ENCODE assay signal across 12 cellular contexts in genomic region chr3:183844606-183845005, GRCh38. TPM values are rescaled to one million over a fixed set of nuclear protein-coding genes. Genes with fewer than 3 reads are reported as not detected.
DNase-seq lines count a peak whose midpoint lies in the region; ATAC-seq and TF ChIP-seq lines count a peak whose summit lies in the region.
"Had no signal": no experiment of that assay in that cellular context is flagged by ENCODE, and none has a peak within 500 bp of the region (broad histone marks: within the 10 kb centered on the region; RNA-seq: fewer than 3 reads in every experiment).

No MANE protein-coding gene starts in this region.

- no peak overlapping the region for H3K4me3 ChIP-seq in skeletal muscle satellite cell (ENCODE audit: low read length)
- no peak overlapping the region for H3K4me3 ChIP-seq in CD8-positive, alpha-beta T cell (ENCODE audit: low read depth, low read length)
- H3K4me3 ChIP-seq: BLaER1, esophagus muscularis mucosa, skin epidermis had no signal

- CTCF ChIA-PET in activated CD4-positive, alpha-beta T cell treated with anti-CD3 and anti-CD28 coated beads for 36 hours (lab: Charles Lee) = interaction anchor here (0.5 to 1.6 kb wide), 3 partner anchors 8 to 81 kb away, joined by 3 to 5 read pairs (median 3); no protein-coding TSS in a partner anchor
- CTCF ChIA-PET in CD8-positive, alpha-beta T cell (lab: Charles Lee) = interaction anchor here (0.8 kb wide), 1 partner anchor 51 kb away, joined by 4 read pairs; no protein-coding TSS in a partner anchor

- no peaks in the 10 kb centered on the region for H3K9me3 ChIP-seq in skeletal muscle satellite cell (replicated peaks; ENCODE audit: low read length)
- H3K9me3 ChIP-seq in CD8-positive, alpha-beta T cell (ENCODE audit: low read length) = no peaks in the 10 kb centered on the region
- H3K9me3 ChIP-seq: BLaER1, esophagus muscularis mucosa had no signal

- intact Hi-C loops in activated CD4-positive, alpha-beta T cell treated with anti-CD3 and anti-CD28 coated beads for 36 hours (cut with DNase I, micrococcal nuclease) = no loop called here
- intact Hi-C loops in CD8-positive, alpha-beta T cell (cut with DNase I, micrococcal nuclease) = no loop called here

- peaks cover 11% of the 10 kb centered on the region for H3K4me1 Mint-ChIP-seq in activated CD4-positive, alpha-beta T cell treated with anti-CD3 and anti-CD28 coated beads for 36 hours
- no peaks in the 10 kb centered on the region for H3K4me1 Mint-ChIP-seq in CD8-positive, alpha-beta T cell (ENCODE audit: low read depth)

- peak; percentile 72 for ATAC-seq in activated CD4-positive, alpha-beta T cell treated with anti-CD3 and anti-CD28 coated beads for 36 hours
- no peak for ATAC-seq in CD8-positive, alpha-beta T cell

- H3K9ac ChIP-seq in skeletal muscle satellite cell (ENCODE audit: low read depth, low read length) = no peak overlapping the region
- H3K9ac ChIP-seq: BLaER1 had no signal

- H3K27me3 Mint-ChIP-seq in activated CD4-positive, alpha-beta T cell treated with anti-CD3 and anti-CD28 coated beads for 36 hours = no peaks in the 10 kb centered on the region
- H3K27me3 Mint-ChIP-seq in CD8-positive, alpha-beta T cell (ENCODE audit: low read depth) = no peaks in the 10 kb centered on the region

- DNase-seq in activated CD4-positive, alpha-beta T cell treated with anti-CD3 and anti-CD28 coated beads for 36 hours = no peak
- DNase-seq in activated CD4-positive, alpha-beta T cell treated with anti-CD3 and anti-CD28 coated beads, Interleukin-2, amount 50 U/mL, for 1 hour = no peak
- DNase-seq in SK-MEL-5 (ENCODE audit: low read depth, low spot score) (peak; percentile 28), fibroblast of gingiva (ENCODE audit: low read depth) (peak; percentile 79), NCI-H446 (lab: John Stamatoyannopoulos, UW) (no peak)
- no peak for DNase-seq in stimulated activated naive CD4-positive, alpha-beta T cell (lab: John Stamatoyannopoulos, UW)
- no peak for DNase-seq in CD8-positive, alpha-beta T cell
- DNase-seq: KBM-7 had no signal

- no peak overlapping the region for H3K4me3 Mint-ChIP-seq in activated CD4-positive, alpha-beta T cell treated with anti-CD3 and anti-CD28 coated beads for 36 hours
- H3K4me3 Mint-ChIP-seq in CD8-positive, alpha-beta T cell = no peak overlapping the region

- H3K9me3 Mint-ChIP-seq in activated CD4-positive, alpha-beta T cell treated with anti-CD3 and anti-CD28 coated beads for 36 hours (ENCODE audit: low read depth) = no peaks in the 10 kb centered on the region
- H3K9me3 Mint-ChIP-seq in CD8-positive, alpha-beta T cell = no peaks in the 10 kb centered on the region

- H3K27ac ChIP-seq in CD8-positive, alpha-beta T cell (ENCODE audit: low read depth, low read length) = no peak overlapping the region
- H3K27ac ChIP-seq: BLaER1, esophagus muscularis mucosa had no signal

- POLR2A ChIA-PET in activated CD4-positive, alpha-beta T cell treated with anti-CD3 and anti-CD28 coated beads for 36 hours (lab: Charles Lee) = interaction anchor here (0.9 kb wide), 1 partner anchor 62 kb away, joined by 3 read pairs; no protein-coding TSS in a partner anchor
- POLR2A ChIA-PET in CD8-positive, alpha-beta T cell (lab: Charles Lee) = no interaction called here

- H3K27me3 ChIP-seq in skeletal muscle satellite cell (ENCODE audit: control insufficient read depth, insufficient read depth, low read length) = no peaks in the 10 kb centered on the region
- H3K27me3 ChIP-seq in CD8-positive, alpha-beta T cell (ENCODE audit: insufficient read depth, low read length) = no peaks in the 10 kb centered on the region
- H3K27me3 ChIP-seq: BLaER1, esophagus muscularis mucosa had no signal

- no peak for TF ChIP-seq CTCF in CD8-positive, alpha-beta T cell (IDR thresholded peaks at IDR 0.05)

- peaks cover 39% of the 10 kb centered on the region for H3K36me3 ChIP-seq in skeletal muscle satellite cell (ENCODE audit: insufficient read depth, low read length)
- peaks cover 36% of the 10 kb centered on the region for H3K36me3 ChIP-seq in CD8-positive, alpha-beta T cell (ENCODE audit: insufficient read depth, low read length)

- peaks cover 20% of the 10 kb centered on the region for H3K4me1 ChIP-seq in skeletal muscle satellite cell (ENCODE audit: control insufficient read depth, insufficient read depth, low read length)
- H3K4me1 ChIP-seq in CD8-positive, alpha-beta T cell (ENCODE audit: insufficient read depth, low read length) = no peaks in the 10 kb centered on the region
- H3K4me1 ChIP-seq: BLaER1, esophagus muscularis mucosa had no signal

- in situ Hi-C loops in SK-MEL-5 (cut with HindIII; ENCODE audit: low pct_unique_long_range_greater_than_20kb, low sequenced_read_pairs) = no loop called here

- peak overlapping the region; percentile 22 for H3K4me2 ChIP-seq in skeletal muscle satellite cell (ENCODE audit: low read length)
- H3K4me2 ChIP-seq: BLaER1 had no signal

- peak overlapping the region; percentile 59 for H3K27ac Mint-ChIP-seq in activated CD4-positive, alpha-beta T cell treated with anti-CD3 and anti-CD28 coated beads for 36 hours
- no peak overlapping the region for H3K27ac Mint-ChIP-seq in CD8-positive, alpha-beta T cell

- H3K36me3 Mint-ChIP-seq in activated CD4-positive, alpha-beta T cell treated with anti-CD3 and anti-CD28 coated beads for 36 hours (ENCODE audit: low read depth) = peaks cover 45% of the 10 kb centered on the region
- peaks cover 72% of the 10 kb centered on the region for H3K36me3 Mint-ChIP-seq in CD8-positive, alpha-beta T cell

RNA-seq across cellular contexts. Expression of gene MAP6D1, which starts 19.2 kb away (rescaled TPM):
- total RNA-seq in activated CD4-positive, alpha-beta T cell treated with anti-CD3 and anti-CD28 coated beads for 36 hours = 1 to 10 TPM; 1.3 to 1.6 TPM
- 4.5 and 5.7 TPM in 2 replicates for total RNA-seq in SK-MEL-5 (2014; rRNA removed; shearing (Covaris generic))
- 8.2 and 10.1 TPM in 2 replicates for polyA plus RNA-seq in SK-MEL-5 (2015; cell fraction: cytosol; rRNA removed)
- 0.23 TPM in 1 of 2 replicates, not detected in the other for polyA plus RNA-seq in SK-MEL-5 (2015; cell fraction: nucleus; rRNA removed)
- total RNA-seq in skeletal muscle satellite cell (2012; rRNA removed) = 2.8 and 3.0 TPM in 2 replicates
- 1 to 10 TPM in 1 of 2 experiments, not detected in 1; 1.5 TPM for total RNA-seq in CD8-positive, alpha-beta T cell

RNA-seq across cellular contexts. Expression of gene PARL, which starts 40.1 kb away (rescaled TPM):
- 10 to 100 TPM; 55.9 to 91.9 TPM for total RNA-seq in activated CD4-positive, alpha-beta T cell treated with anti-CD3 and anti-CD28 coated beads for 36 hours
- 55.4 and 68.7 TPM in 2 replicates for total RNA-seq in SK-MEL-5 (2014; rRNA removed; shearing (Covaris generic))
- 60.7 and 61.9 TPM in 2 replicates for polyA plus RNA-seq in SK-MEL-5 (2015; cell fraction: cytosol; rRNA removed)
- polyA plus RNA-seq in SK-MEL-5 (2015; cell fraction: nucleus; rRNA removed) = 35.4 and 41.2 TPM in 2 replicates
- total RNA-seq in skeletal muscle satellite cell (2012; rRNA removed) = 33.0 and 43.5 TPM in 2 replicates
- total RNA-seq in CD8-positive, alpha-beta T cell = 10 to 100 TPM; 43.8 to 47.0 TPM

Comparison
In these comparisons a context has a peak if more than half of its experiments do, and no peak if none do; other contexts are left out.
1. DNase-seq: peak in SK-MEL-5 (single experiment) and fibroblast of gingiva (single experiment); none in activated CD4-positive, alpha-beta T cell treated with anti-CD3 and anti-CD28 coated beads for 36 hours (single experiment), activated CD4-positive, alpha-beta T cell treated with anti-CD3 and anti-CD28 coated beads, Interleukin-2, amount 50 U/mL, for 1 hour (single experiment), NCI-H446 (0 of 2), stimulated activated naive CD4-positive, alpha-beta T cell (0 of 6) and CD8-positive, alpha-beta T cell (0 of 7).